8 cellular contexts compared by ENCODE assay signal in the genomic region with DNA sequence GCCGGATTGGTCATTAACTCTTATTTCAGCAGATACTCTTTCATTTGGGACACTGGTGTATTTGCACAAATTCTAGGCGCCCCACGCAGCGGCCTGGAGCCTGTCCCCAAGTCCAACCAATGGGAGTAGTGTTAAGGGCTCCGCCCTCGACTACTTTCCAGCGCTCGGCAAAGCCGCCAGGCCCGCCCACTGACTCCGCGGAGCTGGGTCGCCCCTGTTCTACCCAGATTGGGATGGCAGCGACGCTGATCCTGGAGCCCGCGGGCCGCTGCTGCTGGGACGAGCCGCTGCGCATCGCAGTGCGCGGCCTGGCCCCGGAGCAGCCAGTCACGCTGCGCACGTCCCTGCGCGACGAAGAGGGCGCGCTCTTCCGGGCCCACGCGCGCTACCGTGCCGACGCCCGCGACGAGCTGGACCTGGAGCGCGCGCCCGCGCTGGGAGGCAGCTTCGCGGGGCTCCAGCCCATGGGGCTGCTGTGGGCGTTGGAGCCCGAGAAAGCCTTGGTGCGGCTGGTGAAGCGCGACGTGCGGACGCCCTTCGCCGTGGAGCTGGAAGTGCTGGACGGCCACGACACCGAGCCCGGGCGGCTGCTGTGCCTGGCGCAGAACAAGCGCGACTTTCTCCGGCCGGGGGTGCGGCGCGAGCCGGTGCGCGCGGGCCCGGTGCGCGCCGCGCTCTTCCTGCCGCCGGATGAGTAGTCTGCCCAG. TPM values are rescaled to one million over a fixed set of nuclear protein-coding genes. Genes with fewer than 3 reads are reported as not detected.
DNase-seq lines count a peak whose midpoint lies in the region; ATAC-seq and TF ChIP-seq lines count a peak whose summit lies in the region.

TSS of gene ACOT6 (plus strand) at position 179 of the 707 bp plus-strand sequence. CDS start at position 234, 55 bp downstream.

- H3K36me3 Mint-ChIP-seq in T-helper 2 cell treated with Interferon-gamma antibody and Interleukin-4, amounts not matched to agents 5 μg/mL and 100 μg/mL, for 36 hours (ENCODE audit: low read depth) = no peaks in the 10 kb centered on the region

- H3K9ac ChIP-seq in rectal smooth muscle tissue (ENCODE audit: low read length) = no peak within 1 kb of the TSS

- H3K4me1 Mint-ChIP-seq in T-helper 2 cell treated with Interferon-gamma antibody and Interleukin-4, amounts not matched to agents 5 μg/mL and 100 μg/mL, for 36 hours (ENCODE audit: low read depth) = peaks cover 10% of the 10 kb centered on the region

- peak in 1 of 2 donors; percentile 15 for TF ChIP-seq POLR2A in vagina (IDR thresholded peaks at IDR 0.05)

- peak within 1 kb of the TSS; percentile 31 for H3K27ac Mint-ChIP-seq in T-helper 2 cell treated with Interferon-gamma antibody and Interleukin-4, amounts not matched to agents 5 μg/mL and 100 μg/mL, for 36 hours

- peak within 1 kb of the TSS; percentile 85 to 86 for H3K27ac ChIP-seq in ascending aorta
- H3K27ac ChIP-seq in rectal smooth muscle tissue (ENCODE audit: low read depth, low read length) = peak within 1 kb of the TSS; percentile 81
- H3K27ac ChIP-seq in vagina = peak within 1 kb of the TSS; percentile 74

- H3K4me3 ChIP-seq in ascending aorta = peak within 1 kb of the TSS; percentile 73 to 80
- peak within 1 kb of the TSS; percentile 76 for H3K4me3 ChIP-seq in rectal smooth muscle tissue (ENCODE audit: low read length)
- peak within 1 kb of the TSS; percentile 55 to 63 for H3K4me3 ChIP-seq in vagina

- H3K27me3 Mint-ChIP-seq in T-helper 2 cell treated with Interferon-gamma antibody and Interleukin-4, amounts not matched to agents 5 μg/mL and 100 μg/mL, for 36 hours (ENCODE audit: low read depth) = peaks cover 32% of the 10 kb centered on the region

- H3K9me3 ChIP-seq in ascending aorta = no peaks in the 10 kb centered on the region
- H3K9me3 ChIP-seq in vagina = no peaks in the 10 kb centered on the region

- DNase-seq in DMS 273 treated with DMSO at 0.1 percent for 48 hours (lab: John Stamatoyannopoulos, UW) (peak; percentile 65), LHCN-M2 (ENCODE audit: low read depth) (peak; percentile 75), ascending aorta (ENCODE audit: low spot score in 2 of 2) (peak; percentile 15 to 85), hepatic stellate cell (ENCODE audit: low spot score) (peak; percentile 73), vagina (ENCODE audit: extremely low spot score in 2 of 2) (no peak)
- DNase-seq in T-helper 2 cell treated with Interferon-gamma antibody and Interleukin-4, amounts not matched to agents 5 μg/mL and 100 μg/mL, for 36 hours (ENCODE audit: low spot score) = peak; percentile 57

- peak; percentile 74 for ATAC-seq in GM21528 (IDR thresholded peaks at IDR 0.05; ENCODE audit: low FRiP score, unreplicated experiment)

- intact Hi-C loops in ascending aorta (cut with DNase I) (loop anchor here (2.0 to 5.0 kb wide), 2 partner anchors 42 to 120 kb away; partner anchors contain the start of gene RIOX1), vagina (cut with DNase I) (no loop called here)

- H3K36me3 ChIP-seq in ascending aorta (no peaks in the 10 kb centered on the region), rectal smooth muscle tissue (ENCODE audit: control insufficient read depth, insufficient read depth, low read length) (no peaks in the 10 kb centered on the region), vagina (no peaks in the 10 kb centered on the region)

- H3K4me1 ChIP-seq in ascending aorta (no peaks in the 10 kb centered on the region), rectal smooth muscle tissue (ENCODE audit: control insufficient read depth, insufficient read depth, low read length) (peaks cover 4% of the 10 kb centered on the region), vagina (peaks cover 4% of the 10 kb centered on the region)

- H3K9me3 Mint-ChIP-seq in T-helper 2 cell treated with Interferon-gamma antibody and Interleukin-4, amounts not matched to agents 5 μg/mL and 100 μg/mL, for 36 hours = peaks cover 4% of the 10 kb centered on the region

- H3K27me3 ChIP-seq in ascending aorta (no peaks in the 10 kb centered on the region), rectal smooth muscle tissue (ENCODE audit: control insufficient read depth, insufficient read depth, low read length) (no peaks in the 10 kb centered on the region), vagina (no peaks in the 10 kb centered on the region)

- TF ChIP-seq CTCF in ascending aorta (IDR thresholded peaks at IDR 0.05) = no peak
- TF ChIP-seq CTCF in vagina (IDR thresholded peaks at IDR 0.05) = no peak

- peak within 1 kb of the TSS; percentile 81 for H3K4me3 Mint-ChIP-seq in T-helper 2 cell treated with Interferon-gamma antibody and Interleukin-4, amounts not matched to agents 5 μg/mL and 100 μg/mL, for 36 hours

RNA-seq across cellular contexts. Expression of gene ACOT6, which starts in this region (rescaled TPM):
- total RNA-seq in LHCN-M2 (2014; rRNA removed) = not detected in 2 replicates
- polyA plus RNA-seq in LHCN-M2 (2012) = not detected
- total RNA-seq in ascending aorta = not detected
- total RNA-seq in vagina = not detected

Comparison
In these comparisons a context has a peak if more than half of its experiments do, and no peak if none do; other contexts are left out.
1. Peak in DNase-seq in LHCN-M2; RNA of the gene not detected or under 1 TPM.
2. Peak in DNase-seq, H3K4me3 ChIP-seq and H3K27ac ChIP-seq in ascending aorta; RNA of the gene not detected or under 1 TPM.
3. DNase-seq: peak in DMS 273 treated with DMSO at 0.1 percent for 48 hours (single experiment), T-helper 2 cell treated with Interferon-gamma antibody and Interleukin-4, amounts not matched to agents 5 μg/mL and 100 μg/mL, for 36 hours (single experiment) and hepatic stellate cell (single experiment); none in vagina (0 of 2).
4. Peak in every context shown above with its lines, with median percentiles within 50 percentile points of each other: H3K27ac ChIP-seq and H3K4me3 ChIP-seq.